Comparison of ENCODE assay signal across 1 cellular context in the genomic region with DNA sequence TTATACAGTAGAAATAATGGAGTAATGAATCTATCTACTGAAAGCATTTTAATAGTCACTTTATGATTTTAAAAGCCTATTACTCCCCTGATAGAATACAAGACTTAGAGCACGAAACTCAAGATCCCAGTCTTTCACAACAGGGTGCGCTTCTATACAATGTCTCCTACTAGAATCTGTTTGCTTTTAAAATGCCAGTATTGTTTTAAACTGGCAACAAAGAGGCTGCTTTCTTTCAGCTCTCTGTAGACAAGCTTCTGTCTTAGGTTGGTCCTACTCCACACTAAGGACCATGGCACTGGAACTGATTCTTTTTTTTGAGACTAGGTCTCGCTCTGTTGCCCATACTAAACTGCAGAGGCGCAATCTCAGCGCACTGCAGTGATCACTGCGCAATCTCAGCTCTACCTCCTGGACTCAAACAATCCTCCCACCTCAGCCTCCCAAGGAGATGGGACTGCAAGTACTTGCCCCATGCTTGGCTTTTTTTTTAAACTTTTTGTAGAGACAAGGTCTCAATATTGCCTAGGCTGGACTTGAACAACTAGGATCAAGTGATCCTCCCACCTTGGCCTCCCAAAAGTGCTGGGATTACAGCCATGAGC.
TF ChIP-seq lines count a peak whose summit lies in the region.

No MANE protein-coding gene starts in this region.

TF ChIP-seq in HCT116, 20 proteins besides CTCF, POLR2A, EP300 and RAD21:
- TF ChIP-seq CEBPB (IDR thresholded peaks at IDR 0.05; ENCODE audit: low read depth) (no peak), POLR2AphosphoS5 (IDR thresholded peaks at IDR 0.05; ENCODE audit: low read depth, low read length) (no peak), SIN3A (IDR thresholded peaks at IDR 0.05; ENCODE audit: low read depth) (no peak), EZH2phosphoT487 (IDR thresholded peaks at IDR 0.05; ENCODE audit: borderline replicate concordance) (no peak), EGR1 (IDR thresholded peaks at IDR 0.05; ENCODE audit: low read depth) (no peak), ZFX (IDR thresholded peaks at IDR 0.05) (no peak), SP1 (IDR thresholded peaks at IDR 0.05; ENCODE audit: low read depth) (no peak), SRF (IDR thresholded peaks at IDR 0.05; ENCODE audit: low read depth) (no peak), FOSL1 (IDR thresholded peaks at IDR 0.05; ENCODE audit: low read depth) (no peak), YY1 (IDR thresholded peaks at IDR 0.05; ENCODE audit: extremely low read depth, insufficient replicate concordance, low read depth, low read length) (no peak), CBX3 (IDR thresholded peaks at IDR 0.05; ENCODE audit: low read depth) (no peak), TCF7L2 (IDR thresholded peaks at IDR 0.05; ENCODE audit: borderline replicate concordance, extremely low read depth, insufficient read depth, insufficient read length) (no peak), JUND (IDR thresholded peaks at IDR 0.05) (no peak), ELF1 (IDR thresholded peaks at IDR 0.05; ENCODE audit: borderline replicate concordance, low read depth) (no peak)
- TF ChIP-seq, protein P1, sequence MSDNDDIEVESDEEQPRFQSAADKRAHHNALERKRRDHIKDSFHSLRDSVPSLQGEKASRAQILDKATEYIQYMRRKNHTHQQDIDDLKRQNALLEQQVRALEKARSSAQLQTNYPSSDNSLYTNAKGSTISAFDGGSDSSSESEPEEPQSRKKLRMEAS (IDR thresholded peaks at IDR 0.05) = no peak
- TF ChIP-seq, protein P2, sequence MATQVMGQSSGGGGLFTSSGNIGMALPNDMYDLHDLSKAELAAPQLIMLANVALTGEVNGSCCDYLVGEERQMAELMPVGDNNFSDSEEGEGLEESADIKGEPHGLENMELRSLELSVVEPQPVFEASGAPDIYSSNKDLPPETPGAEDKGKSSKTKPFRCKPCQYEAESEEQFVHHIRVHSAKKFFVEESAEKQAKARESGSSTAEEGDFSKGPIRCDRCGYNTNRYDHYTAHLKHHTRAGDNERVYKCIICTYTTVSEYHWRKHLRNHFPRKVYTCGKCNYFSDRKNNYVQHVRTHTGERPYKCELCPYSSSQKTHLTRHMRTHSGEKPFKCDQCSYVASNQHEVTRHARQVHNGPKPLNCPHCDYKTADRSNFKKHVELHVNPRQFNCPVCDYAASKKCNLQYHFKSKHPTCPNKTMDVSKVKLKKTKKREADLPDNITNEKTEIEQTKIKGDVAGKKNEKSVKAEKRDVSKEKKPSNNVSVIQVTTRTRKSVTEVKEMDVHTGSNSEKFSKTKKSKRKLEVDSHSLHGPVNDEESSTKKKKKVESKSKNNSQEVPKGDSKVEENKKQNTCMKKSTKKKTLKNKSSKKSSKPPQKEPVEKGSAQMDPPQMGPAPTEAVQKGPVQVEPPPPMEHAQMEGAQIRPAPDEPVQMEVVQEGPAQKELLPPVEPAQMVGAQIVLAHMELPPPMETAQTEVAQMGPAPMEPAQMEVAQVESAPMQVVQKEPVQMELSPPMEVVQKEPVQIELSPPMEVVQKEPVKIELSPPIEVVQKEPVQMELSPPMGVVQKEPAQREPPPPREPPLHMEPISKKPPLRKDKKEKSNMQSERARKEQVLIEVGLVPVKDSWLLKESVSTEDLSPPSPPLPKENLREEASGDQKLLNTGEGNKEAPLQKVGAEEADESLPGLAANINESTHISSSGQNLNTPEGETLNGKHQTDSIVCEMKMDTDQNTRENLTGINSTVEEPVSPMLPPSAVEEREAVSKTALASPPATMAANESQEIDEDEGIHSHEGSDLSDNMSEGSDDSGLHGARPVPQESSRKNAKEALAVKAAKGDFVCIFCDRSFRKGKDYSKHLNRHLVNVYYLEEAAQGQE (IDR thresholded peaks at IDR 0.05; ENCODE audit: low read depth) = no peak
- TF ChIP-seq, protein P3, sequence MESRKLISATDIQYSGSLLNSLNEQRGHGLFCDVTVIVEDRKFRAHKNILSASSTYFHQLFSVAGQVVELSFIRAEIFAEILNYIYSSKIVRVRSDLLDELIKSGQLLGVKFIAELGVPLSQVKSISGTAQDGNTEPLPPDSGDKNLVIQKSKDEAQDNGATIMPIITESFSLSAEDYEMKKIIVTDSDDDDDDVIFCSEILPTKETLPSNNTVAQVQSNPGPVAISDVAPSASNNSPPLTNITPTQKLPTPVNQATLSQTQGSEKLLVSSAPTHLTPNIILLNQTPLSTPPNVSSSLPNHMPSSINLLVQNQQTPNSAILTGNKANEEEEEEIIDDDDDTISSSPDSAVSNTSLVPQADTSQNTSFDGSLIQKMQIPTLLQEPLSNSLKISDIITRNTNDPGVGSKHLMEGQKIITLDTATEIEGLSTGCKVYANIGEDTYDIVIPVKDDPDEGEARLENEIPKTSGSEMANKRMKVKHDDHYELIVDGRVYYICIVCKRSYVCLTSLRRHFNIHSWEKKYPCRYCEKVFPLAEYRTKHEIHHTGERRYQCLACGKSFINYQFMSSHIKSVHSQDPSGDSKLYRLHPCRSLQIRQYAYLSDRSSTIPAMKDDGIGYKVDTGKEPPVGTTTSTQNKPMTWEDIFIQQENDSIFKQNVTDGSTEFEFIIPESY (IDR thresholded peaks at IDR 0.05; ENCODE audit: extremely low read depth, insufficient replicate concordance, low read length) = no peak
